Comparison of ENCODE assay signal across 8 cellular contexts in the genomic region with DNA sequence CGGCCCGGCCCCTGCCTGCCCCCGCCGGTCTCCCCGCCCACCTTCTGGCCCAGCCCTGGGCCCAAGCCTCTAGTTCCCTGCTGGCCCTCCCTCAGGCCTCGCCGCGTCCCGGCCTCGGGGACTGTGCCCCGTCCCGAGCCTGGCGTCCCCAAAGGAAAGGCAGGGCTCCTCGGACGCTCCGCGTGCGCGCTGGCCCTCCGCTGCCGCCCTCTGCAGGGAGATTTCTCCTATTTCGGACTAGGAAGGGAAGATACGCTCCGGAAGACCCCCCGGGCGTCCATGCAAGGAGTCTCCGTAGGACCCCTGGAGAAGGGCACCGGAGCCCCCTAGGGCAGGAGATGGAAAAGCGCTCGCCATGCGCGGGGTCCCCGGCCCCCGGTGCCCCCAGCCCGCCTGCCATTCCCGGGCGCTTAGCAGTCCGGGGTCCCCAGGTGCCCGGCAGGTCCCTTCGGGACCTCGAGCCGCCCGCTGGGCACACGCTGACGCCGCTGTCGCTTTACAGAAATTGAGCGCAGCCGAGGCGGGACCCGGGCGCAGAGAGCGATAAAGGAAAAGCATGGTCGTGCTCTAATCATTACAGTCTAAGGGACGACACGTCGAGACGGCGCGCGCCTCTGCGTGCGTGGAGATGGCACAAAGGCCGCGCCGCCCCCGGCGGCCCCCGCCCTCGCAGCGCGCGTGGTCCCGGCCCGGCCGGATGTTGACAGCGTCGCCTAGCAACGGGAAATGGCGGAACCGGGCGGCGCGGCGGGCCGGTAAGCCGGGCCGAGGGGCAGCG. TPM values are rescaled to one million over a fixed set of nuclear protein-coding genes. Genes with fewer than 3 reads are reported as not detected.
A peak's percentile ranks its signal among the peaks of the same experiment; 100 is the strongest.
DNase-seq lines count a peak whose midpoint lies in the region; ATAC-seq lines count a peak whose summit lies in the region.

A gene with protein sequence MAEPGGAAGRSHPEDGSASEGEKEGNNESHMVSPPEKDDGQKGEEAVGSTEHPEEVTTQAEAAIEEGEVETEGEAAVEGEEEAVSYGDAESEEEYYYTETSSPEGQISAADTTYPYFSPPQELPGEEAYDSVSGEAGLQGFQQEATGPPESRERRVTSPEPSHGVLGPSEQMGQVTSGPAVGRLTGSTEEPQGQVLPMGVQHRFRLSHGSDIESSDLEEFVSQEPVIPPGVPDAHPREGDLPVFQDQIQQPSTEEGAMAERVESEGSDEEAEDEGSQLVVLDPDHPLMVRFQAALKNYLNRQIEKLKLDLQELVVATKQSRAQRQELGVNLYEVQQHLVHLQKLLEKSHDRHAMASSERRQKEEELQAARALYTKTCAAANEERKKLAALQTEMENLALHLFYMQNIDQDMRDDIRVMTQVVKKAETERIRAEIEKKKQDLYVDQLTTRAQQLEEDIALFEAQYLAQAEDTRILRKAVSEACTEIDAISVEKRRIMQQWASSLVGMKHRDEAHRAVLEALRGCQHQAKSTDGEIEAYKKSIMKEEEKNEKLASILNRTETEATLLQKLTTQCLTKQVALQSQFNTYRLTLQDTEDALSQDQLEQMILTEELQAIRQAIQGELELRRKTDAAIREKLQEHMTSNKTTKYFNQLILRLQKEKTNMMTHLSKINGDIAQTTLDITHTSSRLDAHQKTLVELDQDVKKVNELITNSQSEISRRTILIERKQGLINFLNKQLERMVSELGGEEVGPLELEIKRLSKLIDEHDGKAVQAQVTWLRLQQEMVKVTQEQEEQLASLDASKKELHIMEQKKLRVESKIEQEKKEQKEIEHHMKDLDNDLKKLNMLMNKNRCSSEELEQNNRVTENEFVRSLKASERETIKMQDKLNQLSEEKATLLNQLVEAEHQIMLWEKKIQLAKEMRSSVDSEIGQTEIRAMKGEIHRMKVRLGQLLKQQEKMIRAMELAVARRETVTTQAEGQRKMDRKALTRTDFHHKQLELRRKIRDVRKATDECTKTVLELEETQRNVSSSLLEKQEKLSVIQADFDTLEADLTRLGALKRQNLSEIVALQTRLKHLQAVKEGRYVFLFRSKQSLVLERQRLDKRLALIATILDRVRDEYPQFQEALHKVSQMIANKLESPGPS (plus strand): TSS at position 706 of the 778 bp plus-strand sequence. CDS start 21 bp downstream, at position 727.

- peak; percentile 98 for DNase-seq in GM03348 (ENCODE audit: low spot score)
- DNase-seq in NCI-H82 treated with DMSO at 0.1 percent for 48 hours (lab: John Stamatoyannopoulos, UW; ENCODE audit: unreplicated experiment): peak; percentile 43
- peak; percentile 77 for DNase-seq in activated CD8-positive, alpha-beta memory T cell treated with anti-CD3 and anti-CD28 coated beads, Interleukin-2, amount 10 ng/mL, durations not matched to agents 7 days and 5 days
- DNase-seq in mesendoderm: peak; percentile 89
- peak; percentile 64 for DNase-seq in stimulated activated CD8-positive, alpha-beta memory T cell treated with anti-CD3 and anti-CD28 coated beads, Interleukin-12 subunit alpha, Interleukin-12 subunit beta, amount 100 ng/mL, for 4 hours (ENCODE audit: low read depth)

- H2BK120ac ChIP-seq in mesendoderm (ENCODE audit: low read depth, low read length): no peak within 1 kb of the TSS

- H2AK5ac ChIP-seq in mesendoderm (ENCODE audit: low read length): no peak within 1 kb of the TSS

- H3K27ac Mint-ChIP-seq in activated CD8-positive, alpha-beta memory T cell treated with anti-CD3 and anti-CD28 coated beads, Interleukin-2, amount 10 ng/mL, durations not matched to agents 7 days and 5 days: peak within 1 kb of the TSS; percentile 32

- ATAC-seq in HG03439 (IDR thresholded peaks at IDR 0.05; ENCODE audit: unreplicated experiment): peak; percentile 47
- ATAC-seq in activated CD8-positive, alpha-beta memory T cell treated with anti-CD3 and anti-CD28 coated beads, Interleukin-2, amount 10 ng/mL, durations not matched to agents 7 days and 5 days: peak; percentile 84
- ATAC-seq in HG02623 (IDR thresholded peaks at IDR 0.05; ENCODE audit: unreplicated experiment): no peak

- H3K79me2 ChIP-seq in mesendoderm (ENCODE audit: control insufficient read depth, insufficient read depth, low read length): peaks cover 33% of the 10 kb centered on the region

- H3K36me3 Mint-ChIP-seq in activated CD8-positive, alpha-beta memory T cell treated with anti-CD3 and anti-CD28 coated beads, Interleukin-2, amount 10 ng/mL, durations not matched to agents 7 days and 5 days: no peaks in the 10 kb centered on the region

- H3K9ac ChIP-seq in endocrine pancreas (ENCODE audit: control insufficient read depth, insufficient read depth, low read length) (peak within 1 kb of the TSS; percentile 94), mesendoderm (ENCODE audit: low read length) (peak within 1 kb of the TSS; percentile 87)

- CTCF ChIA-PET in activated CD8-positive, alpha-beta memory T cell treated with anti-CD3 and anti-CD28 coated beads, Interleukin-2, amount 10 ng/mL, durations not matched to agents 7 days and 5 days (lab: Charles Lee): no interaction called here

- peak within 1 kb of the TSS; percentile 75 for H3K4me3 Mint-ChIP-seq in activated CD8-positive, alpha-beta memory T cell treated with anti-CD3 and anti-CD28 coated beads, Interleukin-2, amount 10 ng/mL, durations not matched to agents 7 days and 5 days

- no peak within 1 kb of the TSS for H3K23ac ChIP-seq in mesendoderm (ENCODE audit: low read length)

- H3K4me1 Mint-ChIP-seq in activated CD8-positive, alpha-beta memory T cell treated with anti-CD3 and anti-CD28 coated beads, Interleukin-2, amount 10 ng/mL, durations not matched to agents 7 days and 5 days: peaks cover 16% of the 10 kb centered on the region

- no peaks in the 10 kb centered on the region for H3K9me3 Mint-ChIP-seq in activated CD8-positive, alpha-beta memory T cell treated with anti-CD3 and anti-CD28 coated beads, Interleukin-2, amount 10 ng/mL, durations not matched to agents 7 days and 5 days (ENCODE audit: low read depth)

- no CpG with 5 or more reads among the region's 89 CpGs for WGBS in mesendoderm (ENCODE audit: extremely low coverage, insufficient coverage, low lambda C conversion rate)

- H2BK5ac ChIP-seq in mesendoderm (ENCODE audit: low read length): no peak within 1 kb of the TSS

- H3K4me3 ChIP-seq in endocrine pancreas (ENCODE audit: control insufficient read depth, insufficient read depth, low read length) (peak within 1 kb of the TSS; percentile 58), mesendoderm (ENCODE audit: low read length) (peak within 1 kb of the TSS; percentile 87)

- no peaks in the 10 kb centered on the region for H3K9me3 ChIP-seq in endocrine pancreas (ENCODE audit: control insufficient read depth, low read length)

- peak within 1 kb of the TSS; percentile 56 for H3K4me2 ChIP-seq in mesendoderm (ENCODE audit: low read length)

- H3K18ac ChIP-seq in mesendoderm (ENCODE audit: low read length): peak within 1 kb of the TSS; percentile 99

- H4K8ac ChIP-seq in mesendoderm (ENCODE audit: low read depth, low read length): peak within 1 kb of the TSS; percentile 97

- peaks cover 3% of the 10 kb centered on the region for H3K4me1 ChIP-seq in endocrine pancreas (ENCODE audit: control insufficient read depth, insufficient read depth, low read length)
- peaks cover 2% of the 10 kb centered on the region for H3K4me1 ChIP-seq in mesendoderm (ENCODE audit: control insufficient read depth, low read depth, low read length)

- peaks cover 35% of the 10 kb centered on the region for H3K27me3 Mint-ChIP-seq in activated CD8-positive, alpha-beta memory T cell treated with anti-CD3 and anti-CD28 coated beads, Interleukin-2, amount 10 ng/mL, durations not matched to agents 7 days and 5 days

- H3K36me3 ChIP-seq in endocrine pancreas (ENCODE audit: control insufficient read depth, insufficient read depth, low read length) (no peaks in the 10 kb centered on the region), mesendoderm (ENCODE audit: control insufficient read depth, insufficient read depth, low read length) (no peaks in the 10 kb centered on the region)

- H4K5ac ChIP-seq in mesendoderm (ENCODE audit: low read length): no peak within 1 kb of the TSS

- peak within 1 kb of the TSS; percentile 88 for H3K4ac ChIP-seq in mesendoderm (ENCODE audit: low read depth, low read length)

- peak within 1 kb of the TSS; percentile 96 for H3K56ac ChIP-seq in mesendoderm (ENCODE audit: low read length)

- peak within 1 kb of the TSS; percentile 82 for H3K27ac ChIP-seq in mesendoderm (ENCODE audit: low read depth, low read length)

- H3K79me1 ChIP-seq in mesendoderm (ENCODE audit: low read length): peaks cover 18% of the 10 kb centered on the region

- H2BK15ac ChIP-seq in mesendoderm (replicated peaks; ENCODE audit: low read depth): no peak within 1 kb of the TSS

- H3K27me3 ChIP-seq in endocrine pancreas (ENCODE audit: control insufficient read depth, insufficient read depth, low read length) (no peaks in the 10 kb centered on the region), mesendoderm (ENCODE audit: insufficient read depth, low read length, poor library complexity) (no peaks in the 10 kb centered on the region)

RNA-seq across cellular contexts. Expression of the gene that starts here (rescaled TPM):
- total RNA-seq in activated CD8-positive, alpha-beta memory T cell treated with anti-CD3 and anti-CD28 coated beads, Interleukin-2, amount 10 ng/mL, durations not matched to agents 7 days and 5 days: under 1 TPM; 0.20 to 0.84 TPM
- 1.8 TPM for polyA plus RNA-seq in mesendoderm (2013, experiment 1 of 2)
- 1.7 TPM for polyA plus RNA-seq in mesendoderm (2013, experiment 2 of 2)

Comparison
In these comparisons a context has a peak if more than half of its experiments do, and no peak if none do; other contexts are left out.
1. Peak in DNase-seq and ATAC-seq in activated CD8-positive, alpha-beta memory T cell treated with anti-CD3 and anti-CD28 coated beads, Interleukin-2, amount 10 ng/mL, durations not matched to agents 7 days and 5 days; RNA of the gene not detected or under 1 TPM.
2. DNase-seq: peak in every context shown above with its lines; median percentile 98 in GM03348; 89 in mesendoderm; 77 in activated CD8-positive, alpha-beta memory T cell treated with anti-CD3 and anti-CD28 coated beads, Interleukin-2, amount 10 ng/mL, durations not matched to agents 7 days and 5 days; 64 in stimulated activated CD8-positive, alpha-beta memory T cell treated with anti-CD3 and anti-CD28 coated beads, Interleukin-12 subunit alpha, Interleukin-12 subunit beta, amount 100 ng/mL, for 4 hours; 43 in NCI-H82 treated with DMSO at 0.1 percent for 48 hours.